9 cellular contexts compared by ENCODE assay signal in the genomic region with DNA sequence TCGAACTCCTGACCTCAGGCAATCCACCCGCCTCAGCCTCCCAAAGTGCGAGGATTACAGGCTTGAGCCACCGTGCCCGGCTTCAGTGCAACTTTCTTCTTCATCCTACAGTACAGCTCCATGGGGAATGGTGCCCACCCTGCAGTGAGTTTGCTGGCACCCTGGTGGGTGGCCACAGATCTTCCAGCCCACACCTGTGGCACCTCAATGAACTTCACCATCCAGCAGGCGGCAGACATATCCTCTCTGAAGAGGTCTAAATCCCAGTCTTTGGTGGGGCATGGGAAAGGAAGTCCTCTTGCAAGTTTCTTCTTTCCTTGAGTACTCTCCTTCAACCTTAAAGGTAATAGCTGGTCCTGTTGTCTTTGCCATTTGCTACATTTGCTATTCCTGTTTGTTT. TPM values are rescaled to one million over a fixed set of nuclear protein-coding genes. Genes with fewer than 3 reads are reported as not detected.
DNase-seq lines count a peak whose midpoint lies in the region; ATAC-seq and TF ChIP-seq lines count a peak whose summit lies in the region.
"Had no signal": no experiment of that assay in that cellular context is flagged by ENCODE, and none has a peak within 500 bp of the region (broad histone marks: within the 10 kb centered on the region; RNA-seq: fewer than 3 reads in every experiment).

No MANE protein-coding gene starts in this region.

- no peaks in the 10 kb centered on the region for H3K27me3 ChIP-seq in PC-3 (ENCODE audit: low read length)

- POLR2A ChIA-PET in PC-3 (lab: Charles Lee; ENCODE audit: unreplicated experiment): no interaction called here

- H2AFZ ChIP-seq in PC-3 (ENCODE audit: low read length): peak overlapping the region; percentile 79; the same call in 1 of the 2 replicates

- H3K9ac ChIP-seq in PC-3 (ENCODE audit: low read length): no peak overlapping the region

- H3K27ac Mint-ChIP-seq in activated naive CD4-positive, alpha-beta T cell treated with anti-CD3 and anti-CD28 coated beads for 36 hours: no peak overlapping the region
- H3K27ac Mint-ChIP-seq in stimulated activated memory B cell treated with anti-CD40 and anti-IgM and Interleukin-4, amounts not matched to agents 10 μg/mL and 1 μg/mL and 100 μg/mL, for 72 hours: peak overlapping the region; percentile 68

- ATAC-seq in PC-3 (no peak), HG03196 (IDR thresholded peaks at IDR 0.05; ENCODE audit: unreplicated experiment) (no peak)
- peak; percentile 31 for ATAC-seq in stimulated activated memory B cell treated with anti-CD40 and anti-IgM and Interleukin-4, amounts not matched to agents 10 μg/mL and 1 μg/mL and 100 μg/mL, for 72 hours

- CTCF ChIA-PET in activated naive CD4-positive, alpha-beta T cell treated with anti-CD3 and anti-CD28 coated beads for 36 hours (lab: Charles Lee): interaction anchor here (0.7 to 3.2 kb wide), 25 partner anchors 8 to 552 kb away, joined by 3 to 29 read pairs (median 4); a partner anchor contains a TSS
- CTCF ChIA-PET in PC-3 (lab: Charles Lee): interaction anchor here (0.6 to 0.7 kb wide), 4 partner anchors 23 to 506 kb away, joined by 3 to 6 read pairs (median 5); no protein-coding TSS in a partner anchor

- DNase-seq in activated naive CD4-positive, alpha-beta T cell treated with anti-CD3 and anti-CD28 coated beads for 36 hours: no peak
- no peak for DNase-seq in activated naive CD4-positive, alpha-beta T cell treated with Interleukin-2 at 50 U/mL for 16 hours
- DNase-seq in PC-3: peak; percentile 18
- no peak for DNase-seq in choroid plexus epithelial cell (ENCODE audit: low read depth)
- DNase-seq in NCI-H226: no peak
- DNase-seq in stimulated activated CD4-positive, alpha-beta T cell treated with anti-CD3 and anti-CD28 coated beads, Interleukin-4, amount 100 ng/mL, for 24 hours: no peak

- no peak for TF ChIP-seq CTCF in PC-3 (conservative IDR thresholded peaks at IDR 0.05; ENCODE audit: low read depth, low read length)
- peak; percentile 7 for TF ChIP-seq CTCF in choroid plexus epithelial cell (conservative IDR thresholded peaks at IDR 0.05; ENCODE audit: low read depth, low read length)

- no peaks in the 10 kb centered on the region for H3K9me3 Mint-ChIP-seq in activated naive CD4-positive, alpha-beta T cell treated with anti-CD3 and anti-CD28 coated beads for 36 hours
- H3K9me3 Mint-ChIP-seq in stimulated activated memory B cell treated with anti-CD40 and anti-IgM and Interleukin-4, amounts not matched to agents 10 μg/mL and 1 μg/mL and 100 μg/mL, for 72 hours: no peaks in the 10 kb centered on the region

- intact Hi-C loops in activated naive CD4-positive, alpha-beta T cell treated with anti-CD3 and anti-CD28 coated beads for 36 hours (cut with micrococcal nuclease): loop anchor here (2.0 kb wide), 2 partner anchors 102 to 352 kb away; no protein-coding TSS in a partner anchor
- intact Hi-C loops in PC-3 (cut with micrococcal nuclease): loop anchor here (5.0 to 10.0 kb wide), 2 partner anchors 74 to 134 kb away; a partner anchor contains a TSS

- no peaks in the 10 kb centered on the region; the same call in 1 of the 2 replicates for H3K4me1 ChIP-seq in PC-3 (ENCODE audit: insufficient read depth, low read length)

- no peaks in the 10 kb centered on the region for H3K27me3 Mint-ChIP-seq in activated naive CD4-positive, alpha-beta T cell treated with anti-CD3 and anti-CD28 coated beads for 36 hours (ENCODE audit: low read depth)
- peaks cover 7% of the 10 kb centered on the region for H3K27me3 Mint-ChIP-seq in stimulated activated memory B cell treated with anti-CD40 and anti-IgM and Interleukin-4, amounts not matched to agents 10 μg/mL and 1 μg/mL and 100 μg/mL, for 72 hours

- no peaks in the 10 kb centered on the region for H3F3A ChIP-seq in PC-3 (ENCODE audit: low read length, unreplicated experiment)

- no TSS peak for BruUV-seq in PC-3 (replicated peaks; lab: Mats Ljungman, UMichigan)

- peaks cover 3% of the 10 kb centered on the region for H3K4me1 Mint-ChIP-seq in activated naive CD4-positive, alpha-beta T cell treated with anti-CD3 and anti-CD28 coated beads for 36 hours (ENCODE audit: low read depth)
- peaks cover 18% of the 10 kb centered on the region for H3K4me1 Mint-ChIP-seq in stimulated activated memory B cell treated with anti-CD40 and anti-IgM and Interleukin-4, amounts not matched to agents 10 μg/mL and 1 μg/mL and 100 μg/mL, for 72 hours

- H3K4me2 ChIP-seq in PC-3 (ENCODE audit: low read length): peak overlapping the region; percentile 72

- H3K9me3 ChIP-seq in PC-3 (ENCODE audit: low read length): no peaks in the 10 kb centered on the region

- no peak overlapping the region for H3K27ac ChIP-seq in PC-3 (ENCODE audit: low read length)

- H3K9me2 ChIP-seq in PC-3 (replicated peaks; ENCODE audit: low read length): no peaks in the 10 kb centered on the region

- H3K36me3 ChIP-seq in PC-3 (ENCODE audit: low read depth, low read length): no peaks in the 10 kb centered on the region

- H4K20me1 ChIP-seq in PC-3 (ENCODE audit: low read length): no peaks in the 10 kb centered on the region

- H3K79me2 ChIP-seq in PC-3 (ENCODE audit: low read length): no peaks in the 10 kb centered on the region

- H3K4me3 ChIP-seq in PC-3 (ENCODE audit: low read length): peak overlapping the region; percentile 60; the same call in 1 of the 2 replicates
- H3K4me3 ChIP-seq in choroid plexus epithelial cell (ENCODE audit: low read depth, low read length): no peak overlapping the region

- peak overlapping the region; percentile 66 for H3K4me3 Mint-ChIP-seq in activated naive CD4-positive, alpha-beta T cell treated with anti-CD3 and anti-CD28 coated beads for 36 hours
- peak overlapping the region; percentile 74 for H3K4me3 Mint-ChIP-seq in stimulated activated memory B cell treated with anti-CD40 and anti-IgM and Interleukin-4, amounts not matched to agents 10 μg/mL and 1 μg/mL and 100 μg/mL, for 72 hours

- no peaks in the 10 kb centered on the region for H3K36me3 Mint-ChIP-seq in activated naive CD4-positive, alpha-beta T cell treated with anti-CD3 and anti-CD28 coated beads for 36 hours (ENCODE audit: low read depth)
- no peaks in the 10 kb centered on the region for H3K36me3 Mint-ChIP-seq in stimulated activated memory B cell treated with anti-CD40 and anti-IgM and Interleukin-4, amounts not matched to agents 10 μg/mL and 1 μg/mL and 100 μg/mL, for 72 hours

RNA-seq across cellular contexts. Expression of a gene that starts 18.1 kb away (rescaled TPM):
- total RNA-seq in activated naive CD4-positive, alpha-beta T cell treated with anti-CD3 and anti-CD28 coated beads for 36 hours: under 1 TPM; 0.21 to 0.35 TPM
- total RNA-seq in PC-3 (2014; rRNA removed): 1.7 and 3.5 TPM in 2 replicates

RNA-seq across cellular contexts. Expression of a gene that starts 56.3 kb away (rescaled TPM):
- not detected for total RNA-seq in activated naive CD4-positive, alpha-beta T cell treated with anti-CD3 and anti-CD28 coated beads for 36 hours
- 0.22 and 0.23 TPM in 2 replicates for total RNA-seq in PC-3 (2014; rRNA removed)
- total RNA-seq: IMR-90 had no signal
